Comparison of ENCODE assay signal across 2 cellular contexts in the genomic region with DNA sequence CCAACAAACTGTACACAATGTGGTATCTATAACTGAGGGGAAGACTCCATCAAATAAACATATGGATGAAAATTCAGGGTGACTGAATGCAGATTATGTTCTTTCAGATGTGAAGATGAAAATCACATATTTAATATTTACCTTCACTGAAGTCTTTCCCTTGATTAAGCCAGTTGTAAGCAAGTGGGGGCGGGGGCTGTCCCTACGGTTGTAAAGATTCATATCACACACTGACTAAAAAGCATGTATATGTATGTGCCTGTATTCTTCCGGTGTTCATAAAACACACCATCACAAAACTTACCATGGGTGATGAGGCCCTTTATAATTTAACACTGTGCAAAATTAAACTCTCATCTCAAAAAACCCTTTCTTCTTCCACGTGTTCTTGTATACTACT.
TF ChIP-seq lines count a peak whose summit lies in the region.

No MANE protein-coding gene starts in this region.

TF ChIP-seq in SK-N-SH, 30 proteins besides CTCF, POLR2A, EP300 and RAD21 (continued from another document):
- TF ChIP-seq, protein P1, sequence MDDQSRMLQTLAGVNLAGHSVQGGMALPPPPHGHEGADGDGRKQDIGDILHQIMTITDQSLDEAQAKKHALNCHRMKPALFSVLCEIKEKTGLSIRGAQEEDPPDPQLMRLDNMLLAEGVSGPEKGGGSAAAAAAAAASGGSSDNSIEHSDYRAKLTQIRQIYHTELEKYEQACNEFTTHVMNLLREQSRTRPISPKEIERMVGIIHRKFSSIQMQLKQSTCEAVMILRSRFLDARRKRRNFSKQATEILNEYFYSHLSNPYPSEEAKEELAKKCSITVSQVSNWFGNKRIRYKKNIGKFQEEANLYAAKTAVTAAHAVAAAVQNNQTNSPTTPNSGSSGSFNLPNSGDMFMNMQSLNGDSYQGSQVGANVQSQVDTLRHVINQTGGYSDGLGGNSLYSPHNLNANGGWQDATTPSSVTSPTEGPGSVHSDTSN (IDR thresholded peaks at IDR 0.05), result no peak
- no peak for TF ChIP-seq RCOR1 (IDR thresholded peaks at IDR 0.05; ENCODE audit: low read length)
- no peak for TF ChIP-seq TAF1 (IDR thresholded peaks at IDR 0.05; ENCODE audit: borderline replicate concordance, low read depth, low read length)
- TF ChIP-seq FOSL2 (IDR thresholded peaks at IDR 0.05; ENCODE audit: borderline replicate concordance, low read depth), result no peak
- no peak for TF ChIP-seq TEAD4 (IDR thresholded peaks at IDR 0.05; ENCODE audit: borderline replicate concordance, insufficient read depth)
- TF ChIP-seq NRF1 (IDR thresholded peaks at IDR 0.05; ENCODE audit: low read depth, low read length), result no peak
- no peak for TF ChIP-seq SIN3A (IDR thresholded peaks at IDR 0.05; ENCODE audit: borderline replicate concordance, low read depth, low read length)

TF ChIP-seq in SK-N-SH treated with all-trans-retinoic acid at 6 μM for 48 hours, 23 proteins besides CTCF, POLR2A, EP300 and RAD21:
- TF ChIP-seq, protein P2, sequence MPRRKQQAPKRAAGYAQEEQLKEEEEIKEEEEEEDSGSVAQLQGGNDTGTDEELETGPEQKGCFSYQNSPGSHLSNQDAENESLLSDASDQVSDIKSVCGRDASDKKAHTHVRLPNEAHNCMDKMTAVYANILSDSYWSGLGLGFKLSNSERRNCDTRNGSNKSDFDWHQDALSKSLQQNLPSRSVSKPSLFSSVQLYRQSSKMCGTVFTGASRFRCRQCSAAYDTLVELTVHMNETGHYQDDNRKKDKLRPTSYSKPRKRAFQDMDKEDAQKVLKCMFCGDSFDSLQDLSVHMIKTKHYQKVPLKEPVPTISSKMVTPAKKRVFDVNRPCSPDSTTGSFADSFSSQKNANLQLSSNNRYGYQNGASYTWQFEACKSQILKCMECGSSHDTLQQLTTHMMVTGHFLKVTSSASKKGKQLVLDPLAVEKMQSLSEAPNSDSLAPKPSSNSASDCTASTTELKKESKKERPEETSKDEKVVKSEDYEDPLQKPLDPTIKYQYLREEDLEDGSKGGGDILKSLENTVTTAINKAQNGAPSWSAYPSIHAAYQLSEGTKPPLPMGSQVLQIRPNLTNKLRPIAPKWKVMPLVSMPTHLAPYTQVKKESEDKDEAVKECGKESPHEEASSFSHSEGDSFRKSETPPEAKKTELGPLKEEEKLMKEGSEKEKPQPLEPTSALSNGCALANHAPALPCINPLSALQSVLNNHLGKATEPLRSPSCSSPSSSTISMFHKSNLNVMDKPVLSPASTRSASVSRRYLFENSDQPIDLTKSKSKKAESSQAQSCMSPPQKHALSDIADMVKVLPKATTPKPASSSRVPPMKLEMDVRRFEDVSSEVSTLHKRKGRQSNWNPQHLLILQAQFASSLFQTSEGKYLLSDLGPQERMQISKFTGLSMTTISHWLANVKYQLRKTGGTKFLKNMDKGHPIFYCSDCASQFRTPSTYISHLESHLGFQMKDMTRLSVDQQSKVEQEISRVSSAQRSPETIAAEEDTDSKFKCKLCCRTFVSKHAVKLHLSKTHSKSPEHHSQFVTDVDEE (CRISPR knock-in tag; IDR thresholded peaks at IDR 0.05), result no peak
- TF ChIP-seq POU6F1 (CRISPR knock-in tag; IDR thresholded peaks at IDR 0.05; ENCODE audit: borderline replicate concordance, low read depth) (no peak), RARB (CRISPR knock-in tag; IDR thresholded peaks at IDR 0.05) (no peak), GLIS3 (CRISPR knock-in tag; IDR thresholded peaks at IDR 0.05) (no peak), ZNF8 (CRISPR knock-in tag; IDR thresholded peaks at IDR 0.05) (no peak)
